In genomic region chr15:69104050-69104750, GRCh38 we compare ENCODE assay signal across 16 cellular contexts. TPM values are rescaled to one million over a fixed set of nuclear protein-coding genes. Genes with fewer than 3 reads are reported as not detected.
DNase-seq lines count a peak whose midpoint lies in the region; ATAC-seq, FAIRE-seq and TF ChIP-seq lines count a peak whose summit lies in the region.
"Had no signal": no experiment of that assay in that cellular context is flagged by ENCODE, and none has a peak within 500 bp of the region (broad histone marks: within the 10 kb centered on the region; RNA-seq: fewer than 3 reads in every experiment).

No MANE protein-coding gene starts in this region.

- no peak overlapping the region for H3K4me3 ChIP-seq in small intestine (ENCODE audit: low read depth in 1 of 2, low read length in 2 of 2)
- H3K4me3 ChIP-seq in hepatocyte: no peak overlapping the region
- H3K4me3 ChIP-seq: GM23338, K562 had no signal

- H3K4me1 Mint-ChIP-seq in activated CD8-positive, alpha-beta memory T cell treated with anti-CD3 and anti-CD28 coated beads, Interleukin-2, amount 10 ng/mL, durations not matched to agents 7 days and 5 days: peaks cover 42% of the 10 kb centered on the region
- H3K4me1 Mint-ChIP-seq: mesothelial cell of epicardium had no signal

- no peaks in the 10 kb centered on the region for H3K79me2 ChIP-seq in hepatocyte

- H3K4me1 ChIP-seq in small intestine (ENCODE audit: control insufficient read depth in 2 of 2, insufficient read depth in 1 of 2, low read depth in 1 of 2, low read length in 1 of 2): no peaks in the 10 kb centered on the region
- H3K4me1 ChIP-seq in hepatocyte (ENCODE audit: insufficient read depth): no peaks in the 10 kb centered on the region

- FAIRE-seq in small intestine (lab: Jason Lieb, UNC): no peak
- FAIRE-seq: K562 had no signal

- CTCF ChIA-PET in activated CD8-positive, alpha-beta memory T cell treated with anti-CD3 and anti-CD28 coated beads, Interleukin-2, amount 10 ng/mL, durations not matched to agents 7 days and 5 days (lab: Charles Lee): interaction anchor here (0.6 to 2.1 kb wide), 3 partner anchors 19 to 57 kb away, joined by 3 to 8 read pairs (median 4); partner anchors contain the start of gene GLCE

- H3K27ac ChIP-seq in small intestine (ENCODE audit: low read depth in 1 of 2, low read length in 1 of 2) (no peak overlapping the region), hepatocyte (no peak overlapping the region)

- ATAC-seq in activated CD8-positive, alpha-beta memory T cell treated with anti-CD3 and anti-CD28 coated beads, Interleukin-2, amount 10 ng/mL, durations not matched to agents 7 days and 5 days: peak; percentile 64
- ATAC-seq in HG02642 (IDR thresholded peaks at IDR 0.05; ENCODE audit: poor library complexity, unreplicated experiment) (peak; percentile 41), HG03342 (IDR thresholded peaks at IDR 0.05; ENCODE audit: unreplicated experiment) (no peak)
- ATAC-seq: GM23338, K562 had no signal

- DNase-seq in activated CD8-positive, alpha-beta memory T cell treated with anti-CD3 and anti-CD28 coated beads, Interleukin-2, amount 10 ng/mL, durations not matched to agents 7 days and 5 days: peak; percentile 47
- DNase-seq in activated CD8-positive, alpha-beta memory T cell treated with anti-CD3 and anti-CD28 coated beads, Interleukin-2, amount 50 U/mL, for 48 hours: no peak
- peak; percentile 88 for DNase-seq in NCI-H82 (lab: John Stamatoyannopoulos, UW)
- peak; percentile 4 for DNase-seq in small intestine
- no peak for DNase-seq in hepatocyte (ENCODE audit: low spot score)
- DNase-seq in stimulated activated CD4-positive, alpha-beta T cell treated with anti-CD3 and anti-CD28 coated beads, Interleukin-2, amount 100 ng/mL, for 48 hours: no peak
- DNase-seq: DMS79, posterior cingulate gyrus had no signal

- H3K9me3 Mint-ChIP-seq in activated CD8-positive, alpha-beta memory T cell treated with anti-CD3 and anti-CD28 coated beads, Interleukin-2, amount 10 ng/mL, durations not matched to agents 7 days and 5 days (ENCODE audit: low read depth): no peaks in the 10 kb centered on the region
- H3K9me3 Mint-ChIP-seq: dendritic cell treated with granulocyte-macrophage colony-stimulating factor and Interleukin-4, amounts not matched to agents 40 ng/mL and 50 ng/mL, for 4 days; GM23338; mesothelial cell of epicardium; T-helper 2 cell treated with Interferon-gamma antibody and Interleukin-4, amounts not matched to agents 5 μg/mL and 100 μg/mL, for 36 hours had no signal

- WGBS in small intestine, 3 donors: 66 to 70% (median 67%) methylated on average over 12 of the region's 12 CpGs
- WGBS in hepatocyte (ENCODE audit: low lambda C conversion rate, missing lambda C conversion rate): 59% methylated on average over 12 of the region's 12 CpGs

- H3K27me3 Mint-ChIP-seq in activated CD8-positive, alpha-beta memory T cell treated with anti-CD3 and anti-CD28 coated beads, Interleukin-2, amount 10 ng/mL, durations not matched to agents 7 days and 5 days: peaks cover 58% of the 10 kb centered on the region
- H3K27me3 Mint-ChIP-seq: activated naive CD8-positive, alpha-beta T cell had no signal

- H3K4me2 ChIP-seq in hepatocyte: no peak overlapping the region
- H3K4me2 ChIP-seq: GM23338 had no signal

- H3K4me3 Mint-ChIP-seq in activated CD8-positive, alpha-beta memory T cell treated with anti-CD3 and anti-CD28 coated beads, Interleukin-2, amount 10 ng/mL, durations not matched to agents 7 days and 5 days: peak overlapping the region; percentile 21
- H3K4me3 Mint-ChIP-seq: activated naive CD8-positive, alpha-beta T cell; dendritic cell treated with granulocyte-macrophage colony-stimulating factor and Interleukin-4, amounts not matched to agents 40 ng/mL and 50 ng/mL, for 4 days; GM23338; mesothelial cell of epicardium; T-helper 2 cell treated with Interferon-gamma antibody and Interleukin-4, amounts not matched to agents 5 μg/mL and 100 μg/mL, for 36 hours had no signal

- no peaks in the 10 kb centered on the region for H4K20me1 ChIP-seq in hepatocyte (ENCODE audit: insufficient read depth, poor library complexity, severe bottlenecking)

- peak overlapping the region; percentile 32 for H3K27ac Mint-ChIP-seq in activated CD8-positive, alpha-beta memory T cell treated with anti-CD3 and anti-CD28 coated beads, Interleukin-2, amount 10 ng/mL, durations not matched to agents 7 days and 5 days
- H3K27ac Mint-ChIP-seq: activated naive CD8-positive, alpha-beta T cell; dendritic cell treated with granulocyte-macrophage colony-stimulating factor and Interleukin-4, amounts not matched to agents 40 ng/mL and 50 ng/mL, for 4 days; GM23338; mesothelial cell of epicardium; T-helper 2 cell treated with Interferon-gamma antibody and Interleukin-4, amounts not matched to agents 5 μg/mL and 100 μg/mL, for 36 hours had no signal

- H3K36me3 ChIP-seq in small intestine (ENCODE audit: control insufficient read depth in 2 of 2, insufficient read depth in 2 of 2, low read length in 2 of 2) (no peaks in the 10 kb centered on the region), hepatocyte (replicated peaks; ENCODE audit: insufficient read depth, low read depth) (no peaks in the 10 kb centered on the region)

- H3K9me2 ChIP-seq in hepatocyte (replicated peaks; ENCODE audit: insufficient read depth): no peaks in the 10 kb centered on the region

- TF ChIP-seq CTCF in hepatocyte (IDR thresholded peaks at IDR 0.05; ENCODE audit: poor library complexity): no peak

- no peak overlapping the region for H2AFZ ChIP-seq in hepatocyte
- H2AFZ ChIP-seq: GM23338 had no signal

- H3K36me3 Mint-ChIP-seq in activated CD8-positive, alpha-beta memory T cell treated with anti-CD3 and anti-CD28 coated beads, Interleukin-2, amount 10 ng/mL, durations not matched to agents 7 days and 5 days: no peaks in the 10 kb centered on the region
- H3K36me3 Mint-ChIP-seq: activated naive CD8-positive, alpha-beta T cell; mesothelial cell of epicardium had no signal

- H3K9me3 ChIP-seq in small intestine (ENCODE audit: control insufficient read depth, low read depth) (no peaks in the 10 kb centered on the region), hepatocyte (ENCODE audit: low read depth) (no peaks in the 10 kb centered on the region)

- H3K27me3 ChIP-seq in small intestine (ENCODE audit: control insufficient read depth in 2 of 2, insufficient read depth in 2 of 2, low read length in 2 of 2): no peaks in the 10 kb centered on the region
- H3K27me3 ChIP-seq in hepatocyte: no peaks in the 10 kb centered on the region

RNA-seq across cellular contexts. Expression of gene GLCE, which starts 56.2 kb away (rescaled TPM):
- 1 to 10 TPM; 3.8 TPM for total RNA-seq in activated CD8-positive, alpha-beta memory T cell treated with anti-CD3 and anti-CD28 coated beads, Interleukin-2, amount 10 ng/mL, durations not matched to agents 7 days and 5 days
- polyA plus RNA-seq in small intestine: 10 to 100 TPM; 18.2 to 38.9 (median 22.4) TPM
- 36.8 and 37.9 TPM in 2 replicates for total RNA-seq in hepatocyte
- polyA plus RNA-seq in hepatocyte: 12.1 and 14.4 TPM in 2 replicates

Comparison
In these comparisons a context has a peak if more than half of its experiments do, and no peak if none do; other contexts are left out.
1. DNase-seq: peak in activated CD8-positive, alpha-beta memory T cell treated with anti-CD3 and anti-CD28 coated beads, Interleukin-2, amount 10 ng/mL, durations not matched to agents 7 days and 5 days (single experiment), NCI-H82 (single experiment) and small intestine (single experiment); none in activated CD8-positive, alpha-beta memory T cell treated with anti-CD3 and anti-CD28 coated beads, Interleukin-2, amount 50 U/mL, for 48 hours (single experiment), hepatocyte (single experiment) and stimulated activated CD4-positive, alpha-beta T cell treated with anti-CD3 and anti-CD28 coated beads, Interleukin-2, amount 100 ng/mL, for 48 hours (0 of 2).